Comparison of ENCODE assay signal across 8 cellular contexts in the genomic region with DNA sequence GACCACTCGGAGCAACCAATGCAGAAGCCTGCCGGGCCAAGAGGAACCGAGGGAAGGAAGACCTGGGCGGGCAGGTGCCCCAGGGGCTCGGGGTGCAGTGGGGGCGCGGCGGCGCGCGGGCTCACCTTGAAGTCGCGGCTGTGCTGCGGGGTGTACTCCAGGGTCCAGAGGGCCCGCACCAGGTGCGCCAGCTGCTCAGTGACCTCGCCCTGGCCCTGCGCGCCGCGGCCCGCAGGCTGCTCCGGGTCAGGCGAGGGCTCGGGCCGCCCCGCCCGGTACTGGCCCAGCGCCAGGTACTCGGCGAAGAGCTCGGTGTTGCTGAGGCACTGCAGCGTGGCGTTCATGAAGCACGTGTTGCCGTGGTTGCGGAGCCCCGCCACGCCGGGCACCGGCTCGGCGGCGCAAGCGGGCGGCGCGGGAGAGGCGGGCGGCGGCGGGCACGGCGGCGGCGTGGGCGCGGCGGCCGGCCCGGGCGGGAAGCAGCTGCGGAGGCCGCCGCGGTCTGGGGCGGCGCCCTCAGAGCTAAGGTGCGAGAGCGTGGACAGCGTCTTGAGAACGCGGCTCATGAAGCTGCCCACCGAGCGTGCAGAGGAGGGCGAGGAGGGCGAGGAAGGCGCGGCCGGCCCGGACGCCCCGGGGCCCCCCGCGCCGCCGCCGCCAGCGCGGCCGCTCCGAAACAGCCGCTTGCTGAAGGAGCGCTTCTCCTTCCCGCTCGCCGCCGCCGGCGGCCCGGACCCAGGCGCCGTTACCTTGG. TPM values are rescaled to one million over a fixed set of nuclear protein-coding genes. Genes with fewer than 3 reads are reported as not detected.
DNase-seq lines count a peak whose midpoint lies in the region; ATAC-seq and TF ChIP-seq lines count a peak whose summit lies in the region.

No MANE protein-coding gene starts in this region.

- H3K27me3 Mint-ChIP-seq in endodermal cell (ENCODE audit: insufficient read depth) (peaks cover 24% of the 10 kb centered on the region), mesothelial cell of epicardium (ENCODE audit: low read depth) (peaks cover 6% of the 10 kb centered on the region)

- peaks cover 2% of the 10 kb centered on the region for H3K36me3 Mint-ChIP-seq in endodermal cell (ENCODE audit: low read depth)
- no peaks in the 10 kb centered on the region for H3K36me3 Mint-ChIP-seq in mesothelial cell of epicardium

- H3K9me3 Mint-ChIP-seq in endodermal cell (no peaks in the 10 kb centered on the region), mesothelial cell of epicardium (no peaks in the 10 kb centered on the region)

- peaks cover 10% of the 10 kb centered on the region for H3K4me1 ChIP-seq in endodermal cell (ENCODE audit: control insufficient read depth, insufficient read depth, low read length)

- 0 to 1% methylated on average over 24 to 103 of the region's 103 CpGs for WGBS in endodermal cell (ENCODE audit: insufficient coverage in 1 of 2, insufficient read length in 1 of 2), 2 experiments

- TF ChIP-seq CTCF in endodermal cell (conservative IDR thresholded peaks at IDR 0.05) (no peak), mesothelial cell of epicardium (IDR thresholded peaks at IDR 0.05; ENCODE audit: unreplicated experiment) (no peak)

- H3K9ac ChIP-seq in endodermal cell (ENCODE audit: extremely low read depth, low read length, poor library complexity, severe bottlenecking), result peak overlapping the region; percentile 31

- peaks cover 39% of the 10 kb centered on the region for H3K4me1 Mint-ChIP-seq in endodermal cell
- peaks cover 28% of the 10 kb centered on the region for H3K4me1 Mint-ChIP-seq in mesothelial cell of epicardium

- ATAC-seq in HG02798 (IDR thresholded peaks at IDR 0.05; ENCODE audit: poor library complexity, unreplicated experiment), result peak; percentile 46

- peak overlapping the region; percentile 85 for H3K4me3 ChIP-seq in endodermal cell (ENCODE audit: low read length)

- peak overlapping the region; percentile 77 for H3K4me3 Mint-ChIP-seq in endodermal cell
- peak overlapping the region; percentile 87 for H3K4me3 Mint-ChIP-seq in mesothelial cell of epicardium

- no peak overlapping the region for H3K27ac Mint-ChIP-seq in endodermal cell
- H3K27ac Mint-ChIP-seq in mesothelial cell of epicardium, result peak overlapping the region; percentile 82

- peaks cover 18% of the 10 kb centered on the region for H3K27me3 ChIP-seq in endodermal cell (ENCODE audit: control insufficient read depth, insufficient read depth, low read length, poor library complexity, severe bottlenecking)

- H3K27ac ChIP-seq in endodermal cell (ENCODE audit: low read depth, low read length), result no peak overlapping the region

- no peaks in the 10 kb centered on the region for H3K36me3 ChIP-seq in endodermal cell (ENCODE audit: control insufficient read depth, insufficient read depth, low read length)

- no peaks in the 10 kb centered on the region for H3K9me3 ChIP-seq in endodermal cell (ENCODE audit: control insufficient read depth, low read length)

- DNase-seq in DMS 273 (lab: John Stamatoyannopoulos, UW; ENCODE audit: unreplicated experiment) (peak; percentile 84), DMS 273 treated with DMSO at 0.1 percent for 48 hours (lab: John Stamatoyannopoulos, UW) (no peak), NCI-H2196 (lab: John Stamatoyannopoulos, UW; ENCODE audit: unreplicated experiment) (peak; percentile 73), endodermal cell (peak; percentile 69), mesothelial cell of epicardium (ENCODE audit: low spot score in 2 of 2, unreplicated experiment in 2 of 2) (peak; percentile 33 to 64)
- DNase-seq in activated CD8-positive, alpha-beta memory T cell treated with anti-CD3 and anti-CD28 coated beads for 48 hours (ENCODE audit: low read depth in 2 of 3, low spot score in 2 of 3), result peak in 2 of 3 experiments; percentile 9 to 25
- DNase-seq in stimulated activated CD8-positive, alpha-beta memory T cell treated with anti-CD3 and anti-CD28 coated beads, Interleukin-2, amount 100 ng/mL, for 48 hours (ENCODE audit: low read depth in 2 of 2), result peak; percentile 13 to 30

RNA-seq across cellular contexts. Expression of a gene that starts 0.6 kb away (rescaled TPM):
- 10 to 100 TPM; 19.9 to 22.1 TPM for total RNA-seq in endodermal cell
- polyA plus RNA-seq in endodermal cell (2013, experiment 1 of 2), result 5.9 TPM
- 5.8 TPM for polyA plus RNA-seq in endodermal cell (2013, experiment 2 of 2)
- total RNA-seq in mesothelial cell of epicardium, result 12.3 to 13.7 TPM (median 13.0 TPM) in 3 replicates

RNA-seq across cellular contexts. Expression of a gene that starts 33.9 kb away (rescaled TPM):
- total RNA-seq in endodermal cell (under 1 TPM in 1 of 2 donors, not detected in 1; 0.09 TPM), mesothelial cell of epicardium (0.09 TPM in 1 of 3 replicates, not detected in the others)
- 0.18 TPM for polyA plus RNA-seq in endodermal cell (2013, experiment 1 of 2)
- polyA plus RNA-seq in endodermal cell (2013, experiment 2 of 2), result not detected
